Comparison of ENCODE assay signal across 7 cellular contexts in genomic region chr17:42928714-42929496, GRCh38. TPM values are rescaled to one million over a fixed set of nuclear protein-coding genes. Genes with fewer than 3 reads are reported as not detected.
DNase-seq lines count a peak whose midpoint lies in the region; ATAC-seq and TF ChIP-seq lines count a peak whose summit lies in the region.

No MANE protein-coding gene starts in this region.

- no TSS peak for BruUV-seq in Panc1 (replicated peaks; lab: Mats Ljungman, UMichigan)

- no peak overlapping the region for H3K27ac ChIP-seq in Panc1 (ENCODE audit: low read length)
- H3K27ac ChIP-seq in smooth muscle cell (ENCODE audit: low read depth): peak overlapping the region; percentile 41

- H3K4me3 ChIP-seq in GM06990 (replicated peaks; ENCODE audit: low read depth, low read length) (no peak overlapping the region), Panc1 (ENCODE audit: low read depth in 2 of 2, low read length in 2 of 2) (no peak overlapping the region), astrocyte of the cerebellum (ENCODE audit: low read depth, low read length) (no peak overlapping the region), smooth muscle cell (no peak overlapping the region)

- H2AFZ ChIP-seq in smooth muscle cell (ENCODE audit: low read depth): peak overlapping the region; percentile 51

- 55% methylated on average over 9 of the region's 9 CpGs for WGBS in smooth muscle cell (ENCODE audit: low lambda C conversion rate)

- intact Hi-C loops in Panc1 (cut with micrococcal nuclease; ENCODE audit: unreplicated experiment): no loop called here

- POLR2A ChIA-PET in Panc1 (lab: Charles Lee): interaction anchor here (0.6 kb wide), 1 partner anchor 10 kb away, joined by 7 read pairs; no protein-coding TSS in a partner anchor

- no peaks in the 10 kb centered on the region for H4K20me1 ChIP-seq in smooth muscle cell (ENCODE audit: low read depth)

- peak; percentile 12 for DNase-seq in GM06990 (ENCODE audit: extremely low read depth, insufficient read length)
- no peak for DNase-seq in Panc1 (ENCODE audit: low read depth, low spot score)
- DNase-seq in astrocyte of the cerebellum (ENCODE audit: low read depth): peak; percentile 59
- peak; percentile 60 for DNase-seq in iPS DF 4.7 (ENCODE audit: extremely low read depth, low spot score)
- no peak for DNase-seq in smooth muscle cell (lab: John Stamatoyannopoulos, UW; ENCODE audit: unreplicated experiment)
- no peak for DNase-seq in cerebellum (ENCODE audit: low spot score)

- H3K36me3 ChIP-seq in GM06990 (ENCODE audit: control insufficient read depth, insufficient read depth, low read length) (no peaks in the 10 kb centered on the region), Panc1 (ENCODE audit: control insufficient read depth, insufficient read depth, low read length) (no peaks in the 10 kb centered on the region), smooth muscle cell (ENCODE audit: low read depth) (no peaks in the 10 kb centered on the region)

- H3K9ac ChIP-seq in smooth muscle cell (ENCODE audit: low read depth): peak overlapping the region; percentile 6

- no peaks in the 10 kb centered on the region for H3K4me1 ChIP-seq in Panc1 (ENCODE audit: control insufficient read depth, insufficient read depth, low read length)
- no peaks in the 10 kb centered on the region for H3K4me1 ChIP-seq in smooth muscle cell (ENCODE audit: low read depth)

- CTCF ChIA-PET in Panc1 (lab: Charles Lee): interaction anchor here (0.6 to 1.1 kb wide), 4 partner anchors 57 to 95 kb away, joined by 3 to 8 read pairs (median 4); no protein-coding TSS in a partner anchor

- H3K27me3 ChIP-seq in GM06990 (replicated peaks; ENCODE audit: control insufficient read depth, insufficient read depth, low read length): no peaks in the 10 kb centered on the region
- no peaks in the 10 kb centered on the region for H3K27me3 ChIP-seq in Panc1 (ENCODE audit: control insufficient read depth, insufficient read depth, low read length)
- no peaks in the 10 kb centered on the region for H3K27me3 ChIP-seq in smooth muscle cell (ENCODE audit: low read depth)

- ATAC-seq in HG03354 (IDR thresholded peaks at IDR 0.05; ENCODE audit: poor library complexity, severe bottlenecking, unreplicated experiment): peak; percentile 62
- ATAC-seq in Panc1: peak; percentile 90

- H3K4me2 ChIP-seq in smooth muscle cell: no peak overlapping the region

- no peaks in the 10 kb centered on the region for H3K79me2 ChIP-seq in smooth muscle cell (ENCODE audit: low read depth)

- no peaks in the 10 kb centered on the region for H3F3A ChIP-seq in smooth muscle cell (ENCODE audit: low read depth)

- in situ Hi-C loops in Panc1 (cut with HindIII; ENCODE audit: low pct_unique_long_range_greater_than_20kb, low sequenced_read_pairs): no loop called here
- in situ Hi-C loops in astrocyte of the cerebellum (cut with HindIII; ENCODE audit: low sequenced_read_pairs): no loop called here

- TF ChIP-seq CTCF in GM06990 (IDR thresholded peaks at IDR 0.05; ENCODE audit: insufficient read depth, low read length, poor library complexity, severe bottlenecking) (peak; percentile 58), Panc1 (IDR thresholded peaks at IDR 0.05) (peak; percentile 63), astrocyte of the cerebellum (IDR thresholded peaks at IDR 0.05; ENCODE audit: low read depth, low read length, missing control alignments) (peak; percentile 66), smooth muscle cell (IDR thresholded peaks at IDR 0.05; ENCODE audit: borderline replicate concordance, insufficient read depth, poor library complexity, severe bottlenecking) (peak; percentile 51)

- H3K9me3 ChIP-seq in Panc1 (ENCODE audit: control insufficient read depth, insufficient read depth, low read depth, low read length) (no peaks in the 10 kb centered on the region), smooth muscle cell (replicated peaks; ENCODE audit: low read depth) (no peaks in the 10 kb centered on the region)

RNA-seq across cellular contexts. Expression of gene G6PC1, which starts 28.3 kb away (rescaled TPM):
- total RNA-seq in Panc1 (2021; ENCODE audit: unreplicated experiment): 0.08 TPM
- not detected for polyA plus RNA-seq in Panc1 (2012; ENCODE audit: insufficient read length)
- total RNA-seq in smooth muscle cell: not detected in 2 replicates
- polyA plus RNA-seq in smooth muscle cell: not detected in 2 replicates
- 0.09 TPM for total RNA-seq in cerebellum

RNA-seq across cellular contexts. Expression of gene AARSD1, which starts 35.3 kb away (rescaled TPM):
- 23.5 TPM for total RNA-seq in Panc1 (2021; ENCODE audit: unreplicated experiment)
- polyA plus RNA-seq in Panc1 (2012; ENCODE audit: insufficient read length): 25.2 TPM
- 18.6 and 22.0 TPM in 2 replicates for total RNA-seq in smooth muscle cell
- polyA plus RNA-seq in smooth muscle cell: 48.0 and 74.0 TPM in 2 replicates
- total RNA-seq in cerebellum: 19.3 TPM

RNA-seq across cellular contexts. Expression of gene PTGES3L, which starts 51.0 kb away (rescaled TPM):
- 0.74 TPM for total RNA-seq in Panc1 (2021; ENCODE audit: unreplicated experiment)
- not detected for polyA plus RNA-seq in Panc1 (2012; ENCODE audit: insufficient read length)
- 1.3 and 6.7 TPM in 2 replicates for total RNA-seq in smooth muscle cell
- polyA plus RNA-seq in smooth muscle cell: 6.8 and 8.3 TPM in 2 replicates
- 3.1 TPM for total RNA-seq in cerebellum

RNA-seq across cellular contexts. Expression of gene RUNDC1, which starts 51.5 kb away (rescaled TPM):
- total RNA-seq in Panc1 (2021; ENCODE audit: unreplicated experiment) (11.2 TPM), smooth muscle cell (8.2 and 9.3 TPM in 2 replicates), cerebellum (14.6 TPM)
- 9.0 TPM for polyA plus RNA-seq in Panc1 (2012; ENCODE audit: insufficient read length)
- 15.7 and 19.2 TPM in 2 replicates for polyA plus RNA-seq in smooth muscle cell

Comparison
In these comparisons a context has a peak if more than half of its experiments do, and no peak if none do; other contexts are left out.
1. DNase-seq: peak in GM06990 (single experiment), astrocyte of the cerebellum (single experiment) and iPS DF 4.7 (single experiment); none in Panc1 (single experiment), smooth muscle cell (single experiment) and cerebellum (single experiment).
2. Peak in every context shown above with its lines, with median percentiles within 50 percentile points of each other: CTCF ChIP-seq.